ENCODE assay signal across 18 cellular contexts in genomic region chr1:221643404-221644175, GRCh38.
DNase-seq lines count a peak whose midpoint lies in the region; ATAC-seq, FAIRE-seq and TF ChIP-seq lines count a peak whose summit lies in the region.
"Had no signal": no experiment of that assay in that cellular context is flagged by ENCODE, and none has a peak within 500 bp of the region (broad histone marks: within the 10 kb centered on the region; RNA-seq: fewer than 3 reads in every experiment).

No MANE protein-coding gene starts in this region.

- H3K4me1 Mint-ChIP-seq in natural killer cell treated with Interleukin-12 subunit alpha and Interleukin-12 subunit beta and Interleukin-15 and Interleukin-18, amount 100 ng/mL, for 72 hours (ENCODE audit: low read depth in 2 of 2): peaks cover 12 to 17% of the 10 kb centered on the region in 2 donors

- H3K4me3 ChIP-seq in GM06990 (replicated peaks; ENCODE audit: low read depth, low read length): no peak overlapping the region
- H3K4me3 ChIP-seq: tibial artery had no signal

- no peaks in the 10 kb centered on the region for H3K36me3 Mint-ChIP-seq in natural killer cell treated with Interleukin-12 subunit alpha and Interleukin-12 subunit beta and Interleukin-15 and Interleukin-18, amount 100 ng/mL, for 72 hours
- H3K36me3 Mint-ChIP-seq: WTC11 had no signal

- no peaks in the 10 kb centered on the region for H3K9me3 Mint-ChIP-seq in natural killer cell treated with Interleukin-12 subunit alpha and Interleukin-12 subunit beta and Interleukin-15 and Interleukin-18, amount 100 ng/mL, for 72 hours
- H3K9me3 Mint-ChIP-seq: IgD-negative memory B cell had no signal

- TF ChIP-seq CTCF in GM06990 (IDR thresholded peaks at IDR 0.05; ENCODE audit: insufficient read depth, low read length, poor library complexity, severe bottlenecking): no peak

- DNase-seq in GM06990 (ENCODE audit: extremely low read depth, insufficient read length): peak; percentile 18
- DNase-seq in GM19239 (ENCODE audit: insufficient read length, low spot score): no peak
- no peak for DNase-seq in mucosa of gallbladder (ENCODE audit: low spot score)
- DNase-seq in hypothalamus (lab: John Stamatoyannopoulos, UW): no peak
- DNase-seq in iPS-NIHi7 (ENCODE audit: extremely low spot score): no peak
- DNase-seq in natural killer cell treated with Interleukin-12 subunit alpha and Interleukin-12 subunit beta and Interleukin-15 and Interleukin-18, amount 100 ng/mL, for 72 hours (ENCODE audit: low spot score): no peak
- DNase-seq: activated T-cell treated with anti-CD3 and anti-CD28 coated beads for 4 hours; aorta; Calu3; effector CD8-positive, alpha-beta T cell; NCI-H146; tibial artery had no signal

- H3K4me3 Mint-ChIP-seq in natural killer cell treated with Interleukin-12 subunit alpha and Interleukin-12 subunit beta and Interleukin-15 and Interleukin-18, amount 100 ng/mL, for 72 hours: no peak overlapping the region
- H3K4me3 Mint-ChIP-seq: WTC11 had no signal

- H3K27me3 Mint-ChIP-seq in natural killer cell treated with Interleukin-12 subunit alpha and Interleukin-12 subunit beta and Interleukin-15 and Interleukin-18, amount 100 ng/mL, for 72 hours: no peaks in the 10 kb centered on the region
- H3K27me3 Mint-ChIP-seq: IgD-negative memory B cell had no signal

- H3K36me3 ChIP-seq in GM06990 (ENCODE audit: control insufficient read depth, insufficient read depth, low read length): no peaks in the 10 kb centered on the region
- H3K36me3 ChIP-seq: tibial artery had no signal

- ATAC-seq in HG02678 (IDR thresholded peaks at IDR 0.05; ENCODE audit: unreplicated experiment) (peak; percentile 60), HG03442 (IDR thresholded peaks at IDR 0.05; ENCODE audit: unreplicated experiment) (peak; percentile 61)
- ATAC-seq in natural killer cell treated with Interleukin-12 subunit alpha and Interleukin-12 subunit beta and Interleukin-15 and Interleukin-18, amount 100 ng/mL, for 72 hours: no peak
- ATAC-seq: SK-N-SH treated with all-trans-retinoic acid at 6 μM for 48 hours had no signal

- H3K27ac Mint-ChIP-seq in natural killer cell treated with Interleukin-12 subunit alpha and Interleukin-12 subunit beta and Interleukin-15 and Interleukin-18, amount 100 ng/mL, for 72 hours: peak overlapping the region in 1 of 2 donors; percentile 39
- H3K27ac Mint-ChIP-seq: WTC11 had no signal

- peak; percentile 91 for FAIRE-seq in GM19239 (lab: Jason Lieb, UNC)
- FAIRE-seq: A204.1 had no signal

- no peaks in the 10 kb centered on the region for H3K27me3 ChIP-seq in GM06990 (replicated peaks; ENCODE audit: control insufficient read depth, insufficient read depth, low read length)
- H3K27me3 ChIP-seq: tibial artery had no signal

Comparison
In these comparisons a context has a peak if more than half of its experiments do, and no peak if none do; other contexts are left out.
1. ATAC-seq: peak in HG02678 (single experiment) and HG03442 (single experiment); none in natural killer cell treated with Interleukin-12 subunit alpha and Interleukin-12 subunit beta and Interleukin-15 and Interleukin-18, amount 100 ng/mL, for 72 hours (0 of 2).